Comparison of ENCODE assay signal across 11 cellular contexts in genomic region chr17:76537288-76537577, GRCh38. TPM values are rescaled to one million over a fixed set of nuclear protein-coding genes. Genes with fewer than 3 reads are reported as not detected.
DNase-seq lines count a peak whose midpoint lies in the region; ATAC-seq and TF ChIP-seq lines count a peak whose summit lies in the region.
"Had no signal": no experiment of that assay in that cellular context is flagged by ENCODE, and none has a peak within 500 bp of the region (broad histone marks: within the 10 kb centered on the region; RNA-seq: fewer than 3 reads in every experiment).

No MANE protein-coding gene starts in this region.

- H3K9me3 ChIP-seq in BLaER1 = no peaks in the 10 kb centered on the region

- H3K36me3 Mint-ChIP-seq in effector memory CD8-positive, alpha-beta T cell (ENCODE audit: insufficient read depth) = no peaks in the 10 kb centered on the region
- no peaks in the 10 kb centered on the region for H3K36me3 Mint-ChIP-seq in endothelial cell (ENCODE audit: low read depth, unreplicated experiment)

- no peak overlapping the region for H3K4me3 Mint-ChIP-seq in effector memory CD8-positive, alpha-beta T cell
- H3K4me3 Mint-ChIP-seq in endothelial cell (ENCODE audit: unreplicated experiment) = no peak overlapping the region

- DNase-seq in astrocyte of the cerebellum (ENCODE audit: low read depth) (no peak), hepatic stellate cell (ENCODE audit: low spot score) (peak; percentile 81), sciatic nerve (ENCODE audit: low spot score) (peak; percentile 81), endothelial cell (ENCODE audit: low spot score) (no peak)
- no peak for DNase-seq in effector memory CD8-positive, alpha-beta T cell

- TF ChIP-seq CTCF in astrocyte of the cerebellum (IDR thresholded peaks at IDR 0.05; ENCODE audit: low read depth, low read length, missing control alignments) = no peak
- TF ChIP-seq CTCF in endothelial cell (IDR thresholded peaks at IDR 0.05; ENCODE audit: unreplicated experiment) = no peak

- H3K27ac Mint-ChIP-seq in effector memory CD8-positive, alpha-beta T cell = no peak overlapping the region
- H3K27ac Mint-ChIP-seq in endothelial cell (ENCODE audit: unreplicated experiment) = no peak overlapping the region
- H3K27ac Mint-ChIP-seq: activated T-helper 2 cell treated with anti-CD3 and anti-CD28 coated beads, Interferon-gamma antibody, Interleukin-2, Interleukin-4, amounts not matched to agents 10 μg/mL and 5 μg/mL and 100 μg/mL, durations not matched to agents 14 hours and 24 hours and 36 hours had no signal

- no peaks in the 10 kb centered on the region for H4K20me1 ChIP-seq in BLaER1

- intact Hi-C loops in sciatic nerve (cut with DNase I) = no loop called here

- H3K4me3 ChIP-seq in BLaER1 (peak overlapping the region; percentile 70; the same call in 1 of the 2 replicates), astrocyte of the cerebellum (ENCODE audit: low read depth, low read length) (peak overlapping the region; percentile 35)
- H3K4me3 ChIP-seq: SK-N-MC had no signal

- H3K27me3 ChIP-seq in BLaER1 = peaks cover 48% of the 10 kb centered on the region

- H3K36me3 ChIP-seq in BLaER1 = no peaks in the 10 kb centered on the region

- no peak overlapping the region for H3K27ac ChIP-seq in BLaER1
- H3K27ac ChIP-seq: KMS-11, SK-N-MC had no signal

- in situ Hi-C loops in astrocyte of the cerebellum (cut with HindIII; ENCODE audit: low sequenced_read_pairs) = no loop called here

- peaks cover 38 to 67% of the 10 kb centered on the region in 2 donors for H3K27me3 Mint-ChIP-seq in effector memory CD8-positive, alpha-beta T cell
- peaks cover 10% of the 10 kb centered on the region for H3K27me3 Mint-ChIP-seq in endothelial cell (ENCODE audit: unreplicated experiment)

- H3K4me1 Mint-ChIP-seq in effector memory CD8-positive, alpha-beta T cell (ENCODE audit: low read depth in 2 of 2) = peaks cover 0 to 8% of the 10 kb centered on the region in 2 donors
- H3K4me1 Mint-ChIP-seq in endothelial cell (ENCODE audit: unreplicated experiment) = peaks cover 10% of the 10 kb centered on the region

- no peak for ATAC-seq in sciatic nerve
- ATAC-seq in GM21723 (IDR thresholded peaks at IDR 0.05; ENCODE audit: unreplicated experiment) = no peak
- no peak for ATAC-seq in effector memory CD8-positive, alpha-beta T cell (replicated peaks)
- no peak for ATAC-seq in HG03521 (IDR thresholded peaks at IDR 0.05; ENCODE audit: unreplicated experiment)

- H3K9me3 Mint-ChIP-seq in effector memory CD8-positive, alpha-beta T cell = no peaks in the 10 kb centered on the region
- no peaks in the 10 kb centered on the region for H3K9me3 Mint-ChIP-seq in endothelial cell (ENCODE audit: unreplicated experiment)
- H3K9me3 Mint-ChIP-seq: activated T-helper 2 cell treated with anti-CD3 and anti-CD28 coated beads, Interferon-gamma antibody, Interleukin-2, Interleukin-4, amounts not matched to agents 10 μg/mL and 5 μg/mL and 100 μg/mL, durations not matched to agents 14 hours and 24 hours and 36 hours had no signal

- H3K4me1 ChIP-seq in BLaER1 = peaks cover 78% of the 10 kb centered on the region

- no peak overlapping the region for H3K9ac ChIP-seq in BLaER1
- H3K9ac ChIP-seq: KMS-11 had no signal

- peak overlapping the region; percentile 98 for H3K4me2 ChIP-seq in BLaER1
- H3K4me2 ChIP-seq: KMS-11 had no signal

RNA-seq across cellular contexts. Expression of gene CYGB, which starts 0.3 kb away (rescaled TPM):
- total RNA-seq in sciatic nerve (57.7 TPM), endothelial cell (ENCODE audit: unreplicated experiment) (0.51 TPM)
- total RNA-seq: activated T-helper 2 cell treated with anti-CD3 and anti-CD28 coated beads, Interferon-gamma antibody, Interleukin-2, Interleukin-4, amounts not matched to agents 10 μg/mL and 5 μg/mL and 100 μg/mL, durations not matched to agents 14 hours and 24 hours and 36 hours had no signal

RNA-seq across cellular contexts. Expression of gene PRCD, which starts 2.6 kb away (rescaled TPM):
- total RNA-seq in sciatic nerve = 9.8 TPM
- 0.54 TPM for total RNA-seq in endothelial cell (ENCODE audit: unreplicated experiment)
- total RNA-seq: activated T-helper 2 cell treated with anti-CD3 and anti-CD28 coated beads, Interferon-gamma antibody, Interleukin-2, Interleukin-4, amounts not matched to agents 10 μg/mL and 5 μg/mL and 100 μg/mL, durations not matched to agents 14 hours and 24 hours and 36 hours had no signal

RNA-seq across cellular contexts. Expression of gene RHBDF2, which starts 36.0 kb away (rescaled TPM):
- 37.9 TPM for total RNA-seq in sciatic nerve
- total RNA-seq in endothelial cell (ENCODE audit: unreplicated experiment) = 39.3 TPM

RNA-seq across cellular contexts. Expression of gene ST6GALNAC2, which starts 48.4 kb away (rescaled TPM):
- 104 TPM for total RNA-seq in sciatic nerve
- total RNA-seq in endothelial cell (ENCODE audit: unreplicated experiment) = 2.2 TPM

Comparison
In these comparisons a context has a peak if more than half of its experiments do, and no peak if none do; other contexts are left out.
1. DNase-seq: peak in hepatic stellate cell (single experiment) and sciatic nerve (single experiment); none in astrocyte of the cerebellum (single experiment), effector memory CD8-positive, alpha-beta T cell (0 of 3) and endothelial cell (single experiment).
2. RNA of gene CYGB, which starts 0.3 kb away (total RNA-seq): 57.7 TPM in sciatic nerve (single experiment); 0.51 TPM in endothelial cell (single experiment); every median in the first group is over 10 times any median in the second.